9 cellular contexts compared by ENCODE assay signal in the genomic region with DNA sequence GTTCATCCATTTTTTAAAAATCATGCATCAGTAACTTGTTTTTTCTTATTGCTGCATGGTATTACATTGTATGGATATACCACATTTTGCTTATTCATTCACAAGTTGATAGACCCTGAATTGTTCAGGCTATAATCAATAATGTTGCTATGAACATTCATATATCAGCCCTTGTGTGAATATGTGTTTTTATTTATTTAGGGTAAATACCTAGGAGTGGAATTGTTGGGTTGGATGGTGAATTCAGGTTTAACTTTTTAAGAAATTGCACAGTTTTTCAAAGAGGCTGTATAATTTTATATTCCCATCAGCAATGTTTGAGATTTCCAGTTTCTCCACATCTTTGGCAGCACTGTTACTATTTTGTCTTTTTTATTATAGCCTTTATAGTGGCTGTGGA.
"Had no signal": no experiment of that assay in that cellular context is flagged by ENCODE, and none has a peak within 500 bp of the region (broad histone marks: within the 10 kb centered on the region; RNA-seq: fewer than 3 reads in every experiment).

No MANE protein-coding gene starts in this region.

- ATAC-seq: GM23338, K562 had no signal

- H3K4me3 ChIP-seq: GM23338, K562 had no signal

- DNase-seq: H9, HCEC 1CT, HFFc6, IMR-90, KG1 had no signal

- FAIRE-seq: H1, HTR-8/SVneo, K562 had no signal

- H3K4me2 ChIP-seq: GM23338 had no signal
